In the genomic region with DNA sequence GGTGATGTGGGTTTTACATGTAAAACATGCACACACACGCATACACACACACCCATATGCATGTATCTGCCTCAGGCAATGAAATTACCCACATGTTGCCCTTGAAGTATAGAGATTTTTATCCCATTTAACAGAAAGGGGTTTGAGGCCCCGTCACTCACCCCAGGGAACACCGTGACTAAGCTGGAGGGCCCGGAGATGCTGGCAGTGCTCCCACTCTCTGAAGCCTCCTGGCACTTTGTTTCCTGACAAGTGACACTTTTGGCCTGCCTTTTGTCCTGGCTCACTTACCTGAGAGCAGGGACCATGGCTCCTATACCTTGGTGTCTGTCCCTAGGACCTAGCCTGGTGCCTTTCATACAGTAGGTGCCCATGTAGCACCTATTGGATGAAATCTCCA, we compare ENCODE assay signal across 16 cellular contexts.
"Had no signal": no experiment of that assay in that cellular context is flagged by ENCODE, and none has a peak within 500 bp of the region (broad histone marks: within the 10 kb centered on the region; RNA-seq: fewer than 3 reads in every experiment).

No MANE protein-coding gene starts in this region.

- H3K36me3 ChIP-seq: esophagus muscularis mucosa, gastroesophageal sphincter, neutrophil, uterus had no signal

- H3K79me2 ChIP-seq: hepatocyte had no signal

- H3K27me3 ChIP-seq: uterus had no signal

- H3K4me1 ChIP-seq: uterus had no signal

- DNase-seq: cortex of kidney; effector memory CD4-positive, alpha-beta T cell; glutamatergic neuron; kidney; mesendoderm; naive B cell; nephron progenitor cell; stimulated activated CD4-positive, alpha-beta T cell treated with anti-CD3 and anti-CD28 coated beads, Interleukin-2, amount 100 ng/mL, for 48 hours; stimulated activated naive CD4-positive, alpha-beta T cell treated with Interleukin-2 at 50 U/mL for 16 hours had no signal

- H3K4me2 ChIP-seq: hepatocyte, smooth muscle cell had no signal

- H3K4me3 ChIP-seq: gastroesophageal sphincter, hepatocyte, smooth muscle cell, uterus had no signal

- H3K27ac ChIP-seq: epithelial cell of prostate, esophagus muscularis mucosa, gastroesophageal sphincter, hepatocyte, neutrophil, uterus had no signal

- H2AFZ ChIP-seq: hepatocyte had no signal

- H3K9me3 ChIP-seq: esophagus muscularis mucosa, gastroesophageal sphincter, neutrophil, uterus had no signal
